ENCODE assay signal across 1 cellular context in the genomic region with DNA sequence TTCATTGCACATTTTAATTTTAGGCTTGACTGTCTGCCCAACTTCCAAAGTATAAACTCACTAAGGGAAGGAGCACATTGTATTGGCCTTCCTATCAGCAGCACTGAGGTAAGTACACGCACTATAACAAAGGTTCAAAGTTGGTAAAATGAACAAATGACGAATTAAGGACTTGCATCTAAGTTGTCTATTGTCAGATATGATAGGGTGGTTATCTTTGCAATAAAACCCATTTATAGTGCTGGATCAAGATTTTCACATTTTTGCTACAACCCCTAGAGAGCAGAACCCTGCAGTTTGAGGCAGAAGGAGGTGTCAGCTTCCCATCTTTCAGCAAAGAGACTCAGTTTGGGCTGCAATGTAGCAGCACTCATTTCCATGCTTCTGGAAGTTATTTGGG.
TF ChIP-seq lines count a peak whose summit lies in the region.

No MANE protein-coding gene starts in this region.

TF ChIP-seq in K562, 482 proteins besides CTCF, POLR2A, EP300 and RAD21:
- TF ChIP-seq ZNF133 (CRISPR knock-in tag; IDR thresholded peaks at IDR 0.05) (no peak), NCOA2 (IDR thresholded peaks at IDR 0.05; ENCODE audit: partially characterized antibody in 2 of 2) (peak in 1 of 2 experiments; percentile 89)
- TF ChIP-seq, protein P1, sequence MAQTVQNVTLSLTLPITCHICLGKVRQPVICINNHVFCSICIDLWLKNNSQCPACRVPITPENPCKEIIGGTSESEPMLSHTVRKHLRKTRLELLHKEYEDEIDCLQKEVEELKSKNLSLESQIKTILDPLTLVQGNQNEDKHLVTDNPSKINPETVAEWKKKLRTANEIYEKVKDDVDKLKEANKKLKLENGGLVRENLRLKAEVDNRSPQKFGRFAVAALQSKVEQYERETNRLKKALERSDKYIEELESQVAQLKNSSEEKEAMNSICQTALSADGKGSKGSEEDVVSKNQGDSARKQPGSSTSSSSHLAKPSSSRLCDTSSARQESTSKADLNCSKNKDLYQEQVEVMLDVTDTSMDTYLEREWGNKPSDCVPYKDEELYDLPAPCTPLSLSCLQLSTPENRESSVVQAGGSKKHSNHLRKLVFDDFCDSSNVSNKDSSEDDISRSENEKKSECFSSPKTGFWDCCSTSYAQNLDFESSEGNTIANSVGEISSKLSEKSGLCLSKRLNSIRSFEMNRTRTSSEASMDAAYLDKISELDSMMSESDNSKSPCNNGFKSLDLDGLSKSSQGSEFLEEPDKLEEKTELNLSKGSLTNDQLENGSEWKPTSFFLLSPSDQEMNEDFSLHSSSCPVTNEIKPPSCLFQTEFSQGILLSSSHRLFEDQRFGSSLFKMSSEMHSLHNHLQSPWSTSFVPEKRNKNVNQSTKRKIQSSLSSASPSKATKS (CRISPR knock-in tag; IDR thresholded peaks at IDR 0.05), result no peak
TF ChIP-seq in K562: peak in this region for 1.
